In genomic region chr2:38178556-38179419, GRCh38 we compare ENCODE assay signal across 8 cellular contexts.
DNase-seq lines count a peak whose midpoint lies in the region; ATAC-seq and TF ChIP-seq lines count a peak whose summit lies in the region.

No MANE protein-coding gene starts in this region.

- no peak overlapping the region for H3K27ac Mint-ChIP-seq in T-cell

- H3K27ac ChIP-seq in adipose tissue (ENCODE audit: low read depth, low read length) (peak overlapping the region; percentile 9), left lung (peak overlapping the region; percentile 81 to 92)

- H3K36me3 Mint-ChIP-seq in T-cell, result no peaks in the 10 kb centered on the region

- no peak overlapping the region for H3K4me3 Mint-ChIP-seq in T-cell

- H3K9me3 ChIP-seq in left lung, result no peaks in the 10 kb centered on the region

- peaks cover 16 to 19% of the 10 kb centered on the region in 2 donors for H3K27me3 Mint-ChIP-seq in T-cell

- no peak for TF ChIP-seq CTCF in left lung (IDR thresholded peaks at IDR 0.05)

- intact Hi-C loops in left lung (cut with DNase I), result no loop called here

- no peaks in the 10 kb centered on the region for H3K36me3 ChIP-seq in left lung

- CTCF ChIA-PET in T-cell (lab: Charles Lee), result interaction anchor here in 1 of 2 donors (0.8 kb wide), 1 partner anchor 10 kb away, joined by 3 read pairs; no protein-coding TSS in a partner anchor

- peaks cover 31 to 60% of the 10 kb centered on the region in 2 donors for H3K4me1 ChIP-seq in left lung

- no peaks in the 10 kb centered on the region for H3K4me1 Mint-ChIP-seq in T-cell

- H3K9me3 Mint-ChIP-seq in T-cell, result no peaks in the 10 kb centered on the region

- WGBS in adipose tissue, 3 donors, result 29 to 41% (median 31%) methylated on average over 5 of the region's 5 CpGs

- ATAC-seq in HG02885 (IDR thresholded peaks at IDR 0.05; ENCODE audit: poor library complexity, unreplicated experiment), result peak; percentile 76
- peak; percentile 40 for ATAC-seq in left lung
- no peak for ATAC-seq in T-cell (replicated peaks in 1 of 4)
- ATAC-seq in HG03097 (IDR thresholded peaks at IDR 0.05; ENCODE audit: low FRiP score, unreplicated experiment), result no peak
- no peak for ATAC-seq in stimulated activated naive CD8-positive, alpha-beta T cell treated with anti-CD3 and anti-CD28 coated beads, Interleukin-15, Interleukin-2, amounts not matched to agents 100 U/mL and 50 U/mL, for 24 hours

- DNase-seq in Daoy (ENCODE audit: low read depth), result peak; percentile 56
- no peak for DNase-seq in left lung
- DNase-seq in T-cell, result no peak
- no peak for DNase-seq in stimulated activated naive CD8-positive, alpha-beta T cell treated with anti-CD3 and anti-CD28 coated beads, Interleukin-15, Interleukin-2, amounts not matched to agents 100 U/mL and 50 U/mL, for 24 hours
- DNase-seq in T-helper 1 cell, result no peak

- POLR2A ChIA-PET in T-cell (lab: Charles Lee), result no interaction called here

- no peak overlapping the region for H3K4me3 ChIP-seq in left lung

- H3K27me3 ChIP-seq in left lung, result no peaks in the 10 kb centered on the region

Comparison
In these comparisons a context has a peak if more than half of its experiments do, and no peak if none do; other contexts are left out.
1. ATAC-seq: peak in HG02885 (single experiment) and left lung (single experiment); none in T-cell (0 of 4), HG03097 (single experiment) and stimulated activated naive CD8-positive, alpha-beta T cell treated with anti-CD3 and anti-CD28 coated beads, Interleukin-15, Interleukin-2, amounts not matched to agents 100 U/mL and 50 U/mL, for 24 hours (single experiment).